Comparison of ENCODE assay signal across 20 cellular contexts in genomic region chr22:37173709-37174108, GRCh38. TPM values are rescaled to one million over a fixed set of nuclear protein-coding genes. Genes with fewer than 3 reads are reported as not detected.
DNase-seq lines count a peak whose midpoint lies in the region; ATAC-seq and TF ChIP-seq lines count a peak whose summit lies in the region.
"Had no signal": no experiment of that assay in that cellular context is flagged by ENCODE, and none has a peak within 500 bp of the region (broad histone marks: within the 10 kb centered on the region; RNA-seq: fewer than 3 reads in every experiment).

No MANE protein-coding gene starts in this region.

- no peaks in the 10 kb centered on the region for H3K9me3 ChIP-seq in endodermal cell (ENCODE audit: control insufficient read depth, low read length)
- H3K9me3 ChIP-seq: upper lobe of left lung had no signal

- ATAC-seq in activated CD8-positive, alpha-beta memory T cell treated with anti-CD3 and anti-CD28 coated beads, Interleukin-2, amount 10 ng/mL, durations not matched to agents 7 days and 5 days: no peak
- peak; percentile 67 for ATAC-seq in left ventricle myocardium superior
- ATAC-seq in HG03135 (IDR thresholded peaks at IDR 0.05; ENCODE audit: unreplicated experiment): no peak
- ATAC-seq: foreskin keratinocyte had no signal

- intact Hi-C loops in left ventricle myocardium superior (cut with micrococcal nuclease): no loop called here

- no peaks in the 10 kb centered on the region for H3K9me3 Mint-ChIP-seq in activated CD8-positive, alpha-beta memory T cell treated with anti-CD3 and anti-CD28 coated beads, Interleukin-2, amount 10 ng/mL, durations not matched to agents 7 days and 5 days (ENCODE audit: low read depth)
- H3K9me3 Mint-ChIP-seq in endodermal cell: no peaks in the 10 kb centered on the region

- DNase-seq in activated CD8-positive, alpha-beta memory T cell treated with anti-CD3 and anti-CD28 coated beads, Interleukin-2, amount 50 U/mL, for 48 hours: peak; percentile 44
- no peak for DNase-seq in activated CD8-positive, alpha-beta memory T cell treated with anti-CD3 and anti-CD28 coated beads, Interleukin-2, amount 10 ng/mL, durations not matched to agents 7 days and 5 days
- DNase-seq in endodermal cell: peak; percentile 31
- peak; percentile 54 for DNase-seq in left ventricle myocardium superior
- DNase-seq in stromal cell of bone marrow (ENCODE audit: low read depth): peak; percentile 74
- no peak for DNase-seq in DMS153 (lab: John Stamatoyannopoulos, UW)
- no peak for DNase-seq in activated CD4-positive, alpha-beta T cell treated with anti-CD3 and anti-CD28 coated beads, Interleukin-2, amount 50 U/mL, for 4 hours
- DNase-seq: activated CD4-positive, alpha-beta T cell treated with anti-CD3 and anti-CD28 coated beads, Interleukin-2, amount 50 U/mL, for 48 hours; activated gamma-delta T cell; CD4-positive, alpha-beta memory T cell; foreskin keratinocyte; NCI-H1694; NCI-H510A treated with DMSO at 0.1 percent for 48 hours; retina; stimulated activated CD4-positive, alpha-beta T cell treated with anti-CD3 and anti-CD28 coated beads, Interleukin-4, amount 100 ng/mL, for 4 hours had no signal

- CTCF ChIA-PET in activated CD8-positive, alpha-beta memory T cell treated with anti-CD3 and anti-CD28 coated beads, Interleukin-2, amount 10 ng/mL, durations not matched to agents 7 days and 5 days (lab: Charles Lee): interaction anchor here (0.8 to 1.3 kb wide), 5 partner anchors 8 to 318 kb away, joined by 3 to 5 read pairs (median 3); no protein-coding TSS in a partner anchor

- H3K27ac Mint-ChIP-seq in activated CD8-positive, alpha-beta memory T cell treated with anti-CD3 and anti-CD28 coated beads, Interleukin-2, amount 10 ng/mL, durations not matched to agents 7 days and 5 days: no peak overlapping the region
- H3K27ac Mint-ChIP-seq in endodermal cell: no peak overlapping the region

- H3K36me3 Mint-ChIP-seq in activated CD8-positive, alpha-beta memory T cell treated with anti-CD3 and anti-CD28 coated beads, Interleukin-2, amount 10 ng/mL, durations not matched to agents 7 days and 5 days: peaks cover 21% of the 10 kb centered on the region
- H3K36me3 Mint-ChIP-seq in endodermal cell (ENCODE audit: low read depth): no peaks in the 10 kb centered on the region
- H3K36me3 Mint-ChIP-seq: CD4-positive, alpha-beta memory T cell had no signal

- peaks cover 7% of the 10 kb centered on the region for H3K4me1 ChIP-seq in endodermal cell (ENCODE audit: control insufficient read depth, insufficient read depth, low read length)
- H3K4me1 ChIP-seq: foreskin keratinocyte had no signal

- no peaks in the 10 kb centered on the region for H3K27me3 ChIP-seq in endodermal cell (ENCODE audit: control insufficient read depth, insufficient read depth, low read length, poor library complexity, severe bottlenecking)
- H3K27me3 ChIP-seq: dorsolateral prefrontal cortex, foreskin keratinocyte, upper lobe of left lung had no signal

- H3K4me3 Mint-ChIP-seq in activated CD8-positive, alpha-beta memory T cell treated with anti-CD3 and anti-CD28 coated beads, Interleukin-2, amount 10 ng/mL, durations not matched to agents 7 days and 5 days: no peak overlapping the region
- H3K4me3 Mint-ChIP-seq in endodermal cell: no peak overlapping the region

- no peak overlapping the region for H3K9ac ChIP-seq in endodermal cell (ENCODE audit: extremely low read depth, low read length, poor library complexity, severe bottlenecking)

- H3K36me3 ChIP-seq in endodermal cell (ENCODE audit: control insufficient read depth, insufficient read depth, low read length): no peaks in the 10 kb centered on the region
- H3K36me3 ChIP-seq: upper lobe of left lung had no signal

- no peaks in the 10 kb centered on the region for H3K27me3 Mint-ChIP-seq in activated CD8-positive, alpha-beta memory T cell treated with anti-CD3 and anti-CD28 coated beads, Interleukin-2, amount 10 ng/mL, durations not matched to agents 7 days and 5 days
- peaks cover 14% of the 10 kb centered on the region for H3K27me3 Mint-ChIP-seq in endodermal cell (ENCODE audit: insufficient read depth)

- peaks cover 27% of the 10 kb centered on the region for H3K4me1 Mint-ChIP-seq in activated CD8-positive, alpha-beta memory T cell treated with anti-CD3 and anti-CD28 coated beads, Interleukin-2, amount 10 ng/mL, durations not matched to agents 7 days and 5 days
- peaks cover 5% of the 10 kb centered on the region for H3K4me1 Mint-ChIP-seq in endodermal cell

- TF ChIP-seq CTCF in endodermal cell (conservative IDR thresholded peaks at IDR 0.05): no peak

- 88 to 92% methylated on average over 2 to 6 of the region's 6 CpGs for WGBS in endodermal cell (ENCODE audit: insufficient coverage in 1 of 2, insufficient read length in 1 of 2), 2 experiments

- no peak overlapping the region for H3K27ac ChIP-seq in endodermal cell (ENCODE audit: low read depth, low read length)
- H3K27ac ChIP-seq: dorsolateral prefrontal cortex, foreskin keratinocyte, upper lobe of left lung had no signal

- H3K4me3 ChIP-seq in endodermal cell (ENCODE audit: low read length): no peak overlapping the region
- H3K4me3 ChIP-seq: dorsolateral prefrontal cortex, upper lobe of left lung had no signal

RNA-seq across cellular contexts. Expression of gene C1QTNF6, which starts 14.3 kb away (rescaled TPM):
- total RNA-seq in activated CD8-positive, alpha-beta memory T cell treated with anti-CD3 and anti-CD28 coated beads, Interleukin-2, amount 10 ng/mL, durations not matched to agents 7 days and 5 days: 1 to 10 TPM; 6.7 to 7.4 TPM
- total RNA-seq in endodermal cell (10 to 100 TPM; 15.5 to 16.9 TPM), left ventricle myocardium superior (1.1 TPM)
- 17.3 TPM for polyA plus RNA-seq in endodermal cell (2013, experiment 1 of 2)
- polyA plus RNA-seq in endodermal cell (2013, experiment 2 of 2): 18.8 TPM

RNA-seq across cellular contexts. Expression of gene IL2RB, which starts 24.0 kb away (rescaled TPM):
- total RNA-seq in activated CD8-positive, alpha-beta memory T cell treated with anti-CD3 and anti-CD28 coated beads, Interleukin-2, amount 10 ng/mL, durations not matched to agents 7 days and 5 days: 100 to 1,000 TPM; 376 to 468 TPM
- total RNA-seq in endodermal cell (under 1 TPM; 0.15 to 0.42 TPM), left ventricle myocardium superior (0.79 TPM)
- polyA plus RNA-seq in endodermal cell (2013, experiment 1 of 2): 1.1 TPM
- 1.5 TPM for polyA plus RNA-seq in endodermal cell (2013, experiment 2 of 2)
- total RNA-seq: HT-29 had no signal
- polyA plus RNA-seq: neural cell had no signal

RNA-seq across cellular contexts. Expression of gene SSTR3, which starts 38.6 kb away (rescaled TPM):
- 1 to 10 TPM; 1.3 to 2.2 TPM for total RNA-seq in activated CD8-positive, alpha-beta memory T cell treated with anti-CD3 and anti-CD28 coated beads, Interleukin-2, amount 10 ng/mL, durations not matched to agents 7 days and 5 days
- total RNA-seq in endodermal cell (under 1 TPM; 0.11 to 0.20 TPM), left ventricle myocardium superior (not detected)
- 0.14 TPM for polyA plus RNA-seq in endodermal cell (2013, experiment 1 of 2)
- 0.12 TPM for polyA plus RNA-seq in endodermal cell (2013, experiment 2 of 2)
- total RNA-seq: foreskin keratinocyte, HT-29 had no signal
- polyA plus RNA-seq: foreskin keratinocyte, neural cell had no signal

Comparison
In these comparisons a context has a peak if more than half of its experiments do, and no peak if none do; other contexts are left out.
1. DNase-seq: peak in activated CD8-positive, alpha-beta memory T cell treated with anti-CD3 and anti-CD28 coated beads, Interleukin-2, amount 50 U/mL, for 48 hours (single experiment), endodermal cell (single experiment), left ventricle myocardium superior (single experiment) and stromal cell of bone marrow (single experiment); none in activated CD8-positive, alpha-beta memory T cell treated with anti-CD3 and anti-CD28 coated beads, Interleukin-2, amount 10 ng/mL, durations not matched to agents 7 days and 5 days (single experiment), DMS153 (single experiment) and activated CD4-positive, alpha-beta T cell treated with anti-CD3 and anti-CD28 coated beads, Interleukin-2, amount 50 U/mL, for 4 hours (0 of 2).
2. RNA of gene IL2RB, which starts 24.0 kb away (total RNA-seq): 376 to 468 TPM in activated CD8-positive, alpha-beta memory T cell treated with anti-CD3 and anti-CD28 coated beads, Interleukin-2, amount 10 ng/mL, durations not matched to agents 7 days and 5 days; 0.79 TPM in left ventricle myocardium superior (single experiment) and 0.15 to 0.42 TPM in endodermal cell; every median in the first group is over 100 times any median in the second.